In genomic region chr11:23063261-23063660, GRCh38 we compare ENCODE assay signal across 36 cellular contexts.
"Had no signal": no experiment of that assay in that cellular context is flagged by ENCODE, and none has a peak within 500 bp of the region (broad histone marks: within the 10 kb centered on the region; RNA-seq: fewer than 3 reads in every experiment).

No MANE protein-coding gene starts in this region.

- H3K9ac ChIP-seq: KMS-11 had no signal

- H3K9me3 ChIP-seq: MG63 had no signal

- H3K4me2 ChIP-seq: KMS-11 had no signal

- H3K36me3 ChIP-seq: MG63 had no signal

- H3K27ac ChIP-seq: KMS-11 had no signal

- H3K4me3 ChIP-seq: MG63 had no signal

- H3K27me3 ChIP-seq: MG63 had no signal

- DNase-seq: Karpas-422, Kasumi-1, MG63, MM.1S, MV-4-11, NCI-H1048, NCI-H1092, NCI-H1092 treated with DMSO at 0.1 percent for 48 hours, NCI-H1105, NCI-H1105 treated with DMSO at 0.1 percent for 48 hours, NCI-H1417, NCI-H1417 treated with DMSO at 0.1 percent for 48 hours, NCI-H1436, NCI-H1436 treated with DMSO at 0.1 percent for 48 hours, NCI-H146, NCI-H1694, NCI-H1694 treated with DMSO at 0.1 percent for 48 hours, NCI-H187, NCI-H187 treated with DMSO at 0.1 percent for 48 hours, NCI-H1930, NCI-H2029, NCI-H2029 treated with DMSO at 0.1 percent for 48 hours, NCI-H2081, NCI-H2081 treated with DMSO at 0.1 percent for 48 hours, NCI-H2107, NCI-H2171, NCI-H2171 treated with DMSO at 0.1 percent for 48 hours, NCI-H2227 treated with DMSO at 0.1 percent for 48 hours, NCI-H226, NCI-H345, NCI-H446, NCI-H446 treated with DMSO at 0.1 percent for 48 hours, NCI-H510A, NCI-H510A treated with DMSO at 0.1 percent for 48 hours, NCI-H524 had no signal
